Comparison of ENCODE assay signal across 9 cellular contexts in genomic region chr1:8348777-8349472, GRCh38. TPM values are rescaled to one million over a fixed set of nuclear protein-coding genes. Genes with fewer than 3 reads are reported as not detected.
A peak's percentile ranks its signal among the peaks of the same experiment; 100 is the strongest.
DNase-seq lines count a peak whose midpoint lies in the region; ATAC-seq, FAIRE-seq and TF ChIP-seq lines count a peak whose summit lies in the region.
"Had no signal": no experiment of that assay in that cellular context is flagged by ENCODE, and none has a peak within 500 bp of the region (broad histone marks: within the 10 kb centered on the region; RNA-seq: fewer than 3 reads in every experiment).

No MANE protein-coding gene starts in this region.

- no peak overlapping the region for H4K8ac ChIP-seq in mesendoderm (ENCODE audit: low read depth, low read length)

- H3K27ac Mint-ChIP-seq in activated CD4-positive, alpha-beta T cell treated with anti-CD3 and anti-CD28 coated beads, Interleukin-2, amount 10 ng/mL, durations not matched to agents 24 days and 14 days: no peak overlapping the region
- H3K27ac Mint-ChIP-seq in dendritic cell treated with granulocyte-macrophage colony-stimulating factor and Interleukin-4, amounts not matched to agents 40 ng/mL and 50 ng/mL, for 4 days: peak overlapping the region; percentile 11

- no peak overlapping the region for H4K5ac ChIP-seq in mesendoderm (ENCODE audit: low read length)

- peaks cover 5% of the 10 kb centered on the region for H3K36me3 Mint-ChIP-seq in activated CD4-positive, alpha-beta T cell treated with anti-CD3 and anti-CD28 coated beads, Interleukin-2, amount 10 ng/mL, durations not matched to agents 24 days and 14 days (ENCODE audit: low read depth)
- H3K36me3 Mint-ChIP-seq in dendritic cell treated with granulocyte-macrophage colony-stimulating factor and Interleukin-4, amounts not matched to agents 40 ng/mL and 50 ng/mL, for 4 days (ENCODE audit: low read depth): peaks cover 17% of the 10 kb centered on the region

- H3K4ac ChIP-seq in mesendoderm (ENCODE audit: low read depth, low read length): no peak overlapping the region

- H3K36me3 ChIP-seq in mesendoderm (ENCODE audit: control insufficient read depth, insufficient read depth, low read length): no peaks in the 10 kb centered on the region

- H3K27ac ChIP-seq in 22Rv1 (no peak overlapping the region), mesendoderm (ENCODE audit: low read depth, low read length) (no peak overlapping the region)

- H3K4me2 ChIP-seq in mesendoderm (ENCODE audit: low read length): no peak overlapping the region

- no peak overlapping the region for H2AK5ac ChIP-seq in mesendoderm (ENCODE audit: low read length)

- no peak overlapping the region for H2BK5ac ChIP-seq in mesendoderm (ENCODE audit: low read length)

- no peak overlapping the region for H3K4me3 ChIP-seq in mesendoderm (ENCODE audit: low read length)

- TF ChIP-seq CTCF in 22Rv1 (IDR thresholded peaks at IDR 0.05): peak; percentile 90

- no peaks in the 10 kb centered on the region for H3K27me3 Mint-ChIP-seq in activated CD4-positive, alpha-beta T cell treated with anti-CD3 and anti-CD28 coated beads, Interleukin-2, amount 10 ng/mL, durations not matched to agents 24 days and 14 days
- peaks cover 9% of the 10 kb centered on the region for H3K27me3 Mint-ChIP-seq in dendritic cell treated with granulocyte-macrophage colony-stimulating factor and Interleukin-4, amounts not matched to agents 40 ng/mL and 50 ng/mL, for 4 days

- H3K56ac ChIP-seq in mesendoderm (ENCODE audit: low read length): peak overlapping the region; percentile 31

- H3K9me3 Mint-ChIP-seq in activated CD4-positive, alpha-beta T cell treated with anti-CD3 and anti-CD28 coated beads, Interleukin-2, amount 10 ng/mL, durations not matched to agents 24 days and 14 days: no peaks in the 10 kb centered on the region
- H3K9me3 Mint-ChIP-seq in dendritic cell treated with granulocyte-macrophage colony-stimulating factor and Interleukin-4, amounts not matched to agents 40 ng/mL and 50 ng/mL, for 4 days: no peaks in the 10 kb centered on the region

- H3K4me1 ChIP-seq in mesendoderm (ENCODE audit: control insufficient read depth, low read depth, low read length): no peaks in the 10 kb centered on the region

- H3K23ac ChIP-seq in mesendoderm (ENCODE audit: low read length): no peak overlapping the region

- H3K79me2 ChIP-seq in mesendoderm (ENCODE audit: control insufficient read depth, insufficient read depth, low read length): no peaks in the 10 kb centered on the region

- H3K27me3 ChIP-seq in mesendoderm (ENCODE audit: insufficient read depth, low read length, poor library complexity): no peaks in the 10 kb centered on the region

- no peak overlapping the region for H3K18ac ChIP-seq in mesendoderm (ENCODE audit: low read length)

- no peak overlapping the region for H2BK15ac ChIP-seq in mesendoderm (replicated peaks; ENCODE audit: low read depth)

- H3K4me3 Mint-ChIP-seq in activated CD4-positive, alpha-beta T cell treated with anti-CD3 and anti-CD28 coated beads, Interleukin-2, amount 10 ng/mL, durations not matched to agents 24 days and 14 days: no peak overlapping the region
- H3K4me3 Mint-ChIP-seq in dendritic cell treated with granulocyte-macrophage colony-stimulating factor and Interleukin-4, amounts not matched to agents 40 ng/mL and 50 ng/mL, for 4 days: no peak overlapping the region

- H3K79me1 ChIP-seq in mesendoderm (ENCODE audit: low read length): no peaks in the 10 kb centered on the region

- H3K9ac ChIP-seq in mesendoderm (ENCODE audit: low read length): no peak overlapping the region

- DNase-seq in GM12892 (ENCODE audit: insufficient read length) (peak; percentile 91), NCI-H226 (peak; percentile 34), mesendoderm (peak; percentile 82)
- peak; percentile 90 for DNase-seq in activated CD4-positive, alpha-beta T cell treated with anti-CD3 and anti-CD28 coated beads, Interleukin-2, amount 10 ng/mL, durations not matched to agents 24 days and 14 days
- peak; percentile 49 for DNase-seq in stimulated activated CD8-positive, alpha-beta memory T cell treated with anti-CD3 and anti-CD28 coated beads, Interleukin-4, amount 100 ng/mL, for 24 hours (ENCODE audit: low read depth)

- no CpG with 5 or more reads among the region's 21 CpGs for WGBS in mesendoderm (ENCODE audit: extremely low coverage, insufficient coverage, low lambda C conversion rate)

- no peak overlapping the region for H2BK120ac ChIP-seq in mesendoderm (ENCODE audit: low read depth, low read length)

- no peak for ATAC-seq in HG03460 (IDR thresholded peaks at IDR 0.05; ENCODE audit: unreplicated experiment)

- no peak for TF ChIP-seq POLR2A in GM12892 (IDR thresholded peaks at IDR 0.05; ENCODE audit: low read depth, low read length)

- FAIRE-seq in GM12892 (lab: Jason Lieb, UNC): peak; percentile 94

- intact Hi-C loops in activated CD4-positive, alpha-beta T cell treated with anti-CD3 and anti-CD28 coated beads, Interleukin-2, amount 10 ng/mL, durations not matched to agents 24 days and 14 days (cut with micrococcal nuclease): loop anchor here (1.0 to 2.0 kb wide), 3 partner anchors 30 to 367 kb away; partner anchors contain the start of gene SLC45A1
- intact Hi-C loops in dendritic cell treated with granulocyte-macrophage colony-stimulating factor and Interleukin-4, amounts not matched to agents 40 ng/mL and 50 ng/mL, for 4 days (cut with micrococcal nuclease): loop anchor here (1.0 kb wide), 2 partner anchors 318 to 334 kb away; no protein-coding TSS in a partner anchor

- H3K4me1 Mint-ChIP-seq in activated CD4-positive, alpha-beta T cell treated with anti-CD3 and anti-CD28 coated beads, Interleukin-2, amount 10 ng/mL, durations not matched to agents 24 days and 14 days: no peaks in the 10 kb centered on the region
- peaks cover 5% of the 10 kb centered on the region for H3K4me1 Mint-ChIP-seq in dendritic cell treated with granulocyte-macrophage colony-stimulating factor and Interleukin-4, amounts not matched to agents 40 ng/mL and 50 ng/mL, for 4 days (ENCODE audit: low read depth)

RNA-seq across cellular contexts. Expression of gene SLC45A1, which starts 31.0 kb away (rescaled TPM):
- polyA plus RNA-seq in GM12892 (2012; ENCODE audit: missing spikeins): not detected
- total RNA-seq in activated CD4-positive, alpha-beta T cell treated with anti-CD3 and anti-CD28 coated beads, Interleukin-2, amount 10 ng/mL, durations not matched to agents 24 days and 14 days: 0.12 and 0.38 TPM in 2 replicates
- 0.07 TPM for polyA plus RNA-seq in mesendoderm (2013, experiment 1 of 2)
- polyA plus RNA-seq in mesendoderm (2013, experiment 2 of 2): 0.11 TPM
- total RNA-seq: mononuclear cell had no signal

Comparison
In these comparisons a context has a peak if more than half of its experiments do, and no peak if none do; other contexts are left out.
1. DNase-seq: peak in every context shown above with its lines; median percentile 91 in GM12892; 90 in activated CD4-positive, alpha-beta T cell treated with anti-CD3 and anti-CD28 coated beads, Interleukin-2, amount 10 ng/mL, durations not matched to agents 24 days and 14 days; 82 in mesendoderm; 49 in stimulated activated CD8-positive, alpha-beta memory T cell treated with anti-CD3 and anti-CD28 coated beads, Interleukin-4, amount 100 ng/mL, for 24 hours; 34 in NCI-H226.